ENCODE assay signal across 1 cellular context in the genomic region with DNA sequence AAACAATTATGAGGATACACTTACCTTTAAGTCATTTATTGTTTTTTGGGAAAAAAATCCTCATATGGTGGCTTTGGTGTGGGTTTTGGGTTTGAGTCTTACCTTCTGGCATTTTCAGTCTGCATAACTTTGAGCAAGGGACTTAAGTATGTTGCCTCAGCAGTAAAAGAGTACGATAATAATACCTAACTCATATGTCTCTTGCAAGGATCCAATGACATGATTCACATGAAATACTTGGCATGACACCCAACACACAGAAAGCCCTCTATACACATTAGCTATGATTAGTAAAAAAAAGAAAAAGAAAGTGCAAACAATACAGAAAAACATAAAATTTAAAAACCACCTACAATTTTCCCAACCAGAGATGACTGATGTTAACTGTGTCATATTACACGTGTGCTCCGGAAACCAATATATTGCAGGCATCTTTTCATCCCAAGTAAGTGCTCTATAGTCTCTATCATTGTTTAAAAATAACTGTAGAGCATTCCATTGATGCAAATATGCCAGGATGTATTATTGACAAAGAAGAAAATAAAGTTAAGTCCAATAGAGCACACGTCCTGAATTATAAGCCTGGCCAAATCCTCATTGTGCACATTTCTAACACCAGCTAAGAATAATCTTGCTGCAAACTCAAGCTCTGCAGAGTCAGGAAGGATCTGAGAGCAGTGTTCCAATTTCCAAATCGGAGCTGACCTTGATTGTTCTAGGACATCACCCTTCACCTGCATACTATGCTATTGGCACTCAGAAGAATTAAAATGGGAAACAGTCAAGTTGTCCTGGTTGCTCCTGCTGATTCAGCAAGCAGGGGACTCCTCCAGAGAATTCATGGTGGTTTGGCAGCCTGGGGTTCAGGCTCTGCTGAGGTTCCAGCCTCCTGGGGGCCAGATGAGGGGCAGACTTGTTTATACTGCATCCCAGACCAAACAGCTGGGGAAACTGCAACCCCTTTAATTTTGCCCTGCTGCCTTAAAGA.
TF ChIP-seq lines count a peak whose summit lies in the region.

No MANE protein-coding gene starts in this region.

TF ChIP-seq in IMR-90, 13 proteins besides CTCF, POLR2A, EP300 and RAD21:
- TF ChIP-seq MXI1 (IDR thresholded peaks at IDR 0.05; ENCODE audit: borderline replicate concordance, low read depth, low read length) (no peak), NFE2L2 (IDR thresholded peaks at IDR 0.05; ENCODE audit: low read depth, low read length) (no peak), FOS (IDR thresholded peaks at IDR 0.05; ENCODE audit: low read depth, low read length) (no peak), MAFK (IDR thresholded peaks at IDR 0.05; ENCODE audit: low read depth, low read length) (no peak)
- TF ChIP-seq, protein P1, sequence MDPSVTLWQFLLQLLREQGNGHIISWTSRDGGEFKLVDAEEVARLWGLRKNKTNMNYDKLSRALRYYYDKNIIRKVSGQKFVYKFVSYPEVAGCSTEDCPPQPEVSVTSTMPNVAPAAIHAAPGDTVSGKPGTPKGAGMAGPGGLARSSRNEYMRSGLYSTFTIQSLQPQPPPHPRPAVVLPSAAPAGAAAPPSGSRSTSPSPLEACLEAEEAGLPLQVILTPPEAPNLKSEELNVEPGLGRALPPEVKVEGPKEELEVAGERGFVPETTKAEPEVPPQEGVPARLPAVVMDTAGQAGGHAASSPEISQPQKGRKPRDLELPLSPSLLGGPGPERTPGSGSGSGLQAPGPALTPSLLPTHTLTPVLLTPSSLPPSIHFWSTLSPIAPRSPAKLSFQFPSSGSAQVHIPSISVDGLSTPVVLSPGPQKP (IDR thresholded peaks at IDR 0.05; ENCODE audit: borderline replicate concordance, low read depth, low read length), result no peak
